ENCODE assay signal across 2 cellular contexts in the genomic region with DNA sequence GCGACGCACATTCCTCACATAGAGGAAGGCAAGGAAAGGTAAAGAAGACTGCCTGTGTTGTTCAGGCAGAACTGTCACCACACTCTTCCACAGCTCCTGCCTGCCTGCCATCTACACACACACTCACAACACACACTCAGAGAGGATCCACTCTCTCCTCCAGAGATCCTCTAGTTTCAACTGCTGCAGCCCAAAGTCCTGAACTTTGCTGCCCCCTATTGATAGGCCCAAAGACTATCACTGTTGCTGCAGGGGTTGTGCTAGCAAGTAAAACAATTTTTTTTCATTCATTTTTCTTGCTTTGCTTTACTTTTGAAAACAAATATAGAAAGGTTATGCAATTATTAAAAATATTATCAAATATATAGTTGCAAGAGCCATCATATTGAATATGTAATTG.
TF ChIP-seq lines count a peak whose summit lies in the region.

No MANE protein-coding gene starts in this region.

TF ChIP-seq in HEK293T, 16 proteins besides CTCF, POLR2A, EP300 and RAD21:
- TF ChIP-seq SP1 (IDR thresholded peaks at IDR 0.05) = no peak
- TF ChIP-seq ZNF384 (IDR thresholded peaks at IDR 0.05) = no peak
TF ChIP-seq in HEK293T: peak in this region for 0.

TF ChIP-seq in GM12878, 131 proteins besides CTCF, POLR2A, EP300 and RAD21:
- TF ChIP-seq SMC3 (IDR thresholded peaks at IDR 0.05; ENCODE audit: borderline replicate concordance, low read length) (peak; percentile 17; the same call in 1 of the 2 replicates), ZNF24 (IDR thresholded peaks at IDR 0.05) (no peak), SPI1 (IDR thresholded peaks at IDR 0.05; ENCODE audit: borderline replicate concordance, insufficient read depth, low read depth, low read length) (no peak), POLR2AphosphoS5 (IDR thresholded peaks at IDR 0.05; ENCODE audit: low read length) (no peak), HDAC2 (IDR thresholded peaks at IDR 0.05) (no peak)
- TF ChIP-seq, protein P1, sequence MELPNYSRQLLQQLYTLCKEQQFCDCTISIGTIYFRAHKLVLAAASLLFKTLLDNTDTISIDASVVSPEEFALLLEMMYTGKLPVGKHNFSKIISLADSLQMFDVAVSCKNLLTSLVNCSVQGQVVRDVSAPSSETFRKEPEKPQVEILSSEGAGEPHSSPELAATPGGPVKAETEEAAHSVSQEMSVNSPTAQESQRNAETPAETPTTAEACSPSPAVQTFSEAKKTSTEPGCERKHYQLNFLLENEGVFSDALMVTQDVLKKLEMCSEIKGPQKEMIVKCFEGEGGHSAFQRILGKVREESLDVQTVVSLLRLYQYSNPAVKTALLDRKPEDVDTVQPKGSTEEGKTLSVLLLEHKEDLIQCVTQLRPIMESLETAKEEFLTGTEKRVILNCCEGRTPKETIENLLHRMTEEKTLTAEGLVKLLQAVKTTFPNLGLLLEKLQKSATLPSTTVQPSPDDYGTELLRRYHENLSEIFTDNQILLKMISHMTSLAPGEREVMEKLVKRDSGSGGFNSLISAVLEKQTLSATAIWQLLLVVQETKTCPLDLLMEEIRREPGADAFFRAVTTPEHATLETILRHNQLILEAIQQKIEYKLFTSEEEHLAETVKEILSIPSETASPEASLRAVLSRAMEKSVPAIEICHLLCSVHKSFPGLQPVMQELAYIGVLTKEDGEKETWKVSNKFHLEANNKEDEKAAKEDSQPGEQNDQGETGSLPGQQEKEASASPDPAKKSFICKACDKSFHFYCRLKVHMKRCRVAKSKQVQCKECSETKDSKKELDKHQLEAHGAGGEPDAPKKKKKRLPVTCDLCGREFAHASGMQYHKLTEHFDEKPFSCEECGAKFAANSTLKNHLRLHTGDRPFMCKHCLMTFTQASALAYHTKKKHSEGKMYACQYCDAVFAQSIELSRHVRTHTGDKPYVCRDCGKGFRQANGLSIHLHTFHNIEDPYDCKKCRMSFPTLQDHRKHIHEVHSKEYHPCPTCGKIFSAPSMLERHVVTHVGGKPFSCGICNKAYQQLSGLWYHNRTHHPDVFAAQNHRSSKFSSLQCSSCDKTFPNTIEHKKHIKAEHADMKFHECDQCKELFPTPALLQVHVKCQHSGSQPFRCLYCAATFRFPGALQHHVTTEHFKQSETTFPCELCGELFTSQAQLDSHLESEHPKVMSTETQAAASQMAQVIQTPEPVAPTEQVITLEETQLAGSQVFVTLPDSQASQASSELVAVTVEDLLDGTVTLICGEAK (IDR thresholded peaks at IDR 0.05; ENCODE audit: borderline replicate concordance) = no peak
- TF ChIP-seq, protein P2, sequence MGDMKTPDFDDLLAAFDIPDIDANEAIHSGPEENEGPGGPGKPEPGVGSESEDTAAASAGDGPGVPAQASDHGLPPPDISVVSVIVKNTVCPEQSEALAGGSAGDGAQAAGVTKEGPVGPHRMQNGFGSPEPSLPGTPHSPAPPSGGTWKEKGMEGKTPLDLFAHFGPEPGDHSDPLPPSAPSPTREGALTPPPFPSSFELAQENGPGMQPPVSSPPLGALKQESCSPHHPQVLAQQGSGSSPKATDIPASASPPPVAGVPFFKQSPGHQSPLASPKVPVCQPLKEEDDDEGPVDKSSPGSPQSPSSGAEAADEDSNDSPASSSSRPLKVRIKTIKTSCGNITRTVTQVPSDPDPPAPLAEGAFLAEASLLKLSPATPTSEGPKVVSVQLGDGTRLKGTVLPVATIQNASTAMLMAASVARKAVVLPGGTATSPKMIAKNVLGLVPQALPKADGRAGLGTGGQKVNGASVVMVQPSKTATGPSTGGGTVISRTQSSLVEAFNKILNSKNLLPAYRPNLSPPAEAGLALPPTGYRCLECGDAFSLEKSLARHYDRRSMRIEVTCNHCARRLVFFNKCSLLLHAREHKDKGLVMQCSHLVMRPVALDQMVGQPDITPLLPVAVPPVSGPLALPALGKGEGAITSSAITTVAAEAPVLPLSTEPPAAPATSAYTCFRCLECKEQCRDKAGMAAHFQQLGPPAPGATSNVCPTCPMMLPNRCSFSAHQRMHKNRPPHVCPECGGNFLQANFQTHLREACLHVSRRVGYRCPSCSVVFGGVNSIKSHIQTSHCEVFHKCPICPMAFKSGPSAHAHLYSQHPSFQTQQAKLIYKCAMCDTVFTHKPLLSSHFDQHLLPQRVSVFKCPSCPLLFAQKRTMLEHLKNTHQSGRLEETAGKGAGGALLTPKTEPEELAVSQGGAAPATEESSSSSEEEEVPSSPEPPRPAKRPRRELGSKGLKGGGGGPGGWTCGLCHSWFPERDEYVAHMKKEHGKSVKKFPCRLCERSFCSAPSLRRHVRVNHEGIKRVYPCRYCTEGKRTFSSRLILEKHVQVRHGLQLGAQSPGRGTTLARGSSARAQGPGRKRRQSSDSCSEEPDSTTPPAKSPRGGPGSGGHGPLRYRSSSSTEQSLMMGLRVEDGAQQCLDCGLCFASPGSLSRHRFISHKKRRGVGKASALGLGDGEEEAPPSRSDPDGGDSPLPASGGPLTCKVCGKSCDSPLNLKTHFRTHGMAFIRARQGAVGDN (IDR thresholded peaks at IDR 0.05) = no peak
